In genomic region chr3:31027914-31028313, GRCh38 we compare ENCODE assay signal across 35 cellular contexts.
"Had no signal": no experiment of that assay in that cellular context is flagged by ENCODE, and none has a peak within 500 bp of the region (broad histone marks: within the 10 kb centered on the region; RNA-seq: fewer than 3 reads in every experiment).

No MANE protein-coding gene starts in this region.

- H3K27ac Mint-ChIP-seq: activated B cell treated with CpG ODN at 0.5 μM for 24 hours; activated CD4-positive, alpha-beta memory T cell treated with anti-CD3 and anti-CD28 coated beads for 36 hours; activated CD4-positive, alpha-beta T cell treated with anti-CD3 and anti-CD28 coated beads, Interleukin-2, amount 10 ng/mL, durations not matched to agents 24 days and 14 days; activated CD8-positive, alpha-beta T cell treated with anti-CD3 and anti-CD28 coated beads for 36 hours; activated naive CD4-positive, alpha-beta T cell treated with anti-CD3 and anti-CD28 coated beads for 36 hours; activated naive CD4-positive, alpha-beta T cell treated with anti-CD3 and anti-CD28 coated beads, Interleukin-2, amount 50 U/mL, for 72 hours; activated naive CD8-positive, alpha-beta T cell treated with anti-CD3 and anti-CD28 coated beads for 36 hours; activated T-cell treated with anti-CD3 and anti-CD28 coated beads, Interleukin-2, amount 50 U/mL, for 72 hours; activated T-helper 1 cell treated with anti-CD3 and anti-CD28 coated beads, Interleukin-12 subunit alpha, Interleukin-12 subunit beta, Interleukin-2, Interleukin-4 antibody, amounts not matched to agents 30 ng/mL and 10 ng/mL and 1 ng/mL, durations not matched to agents 14 hours and 24 hours and 36 hours; activated T-helper 17 cell treated with anti-CD3 and anti-CD28 coated beads, Interleukin-2, amount 50 U/mL, for 72 hours; T-helper 1 cell treated with Interleukin-12 subunit alpha and Interleukin-12 subunit beta and Interleukin-4 antibody, amounts not matched to agents 30 μg/mL and 1 μg/mL, for 36 hours; T-helper 2 cell treated with Interferon-gamma antibody and Interleukin-4, amounts not matched to agents 5 μg/mL and 100 μg/mL, for 36 hours had no signal

- H3K4me3 ChIP-seq: ascending aorta, body of pancreas, breast epithelium had no signal

- H3K4me3 Mint-ChIP-seq: activated B cell treated with CpG ODN at 0.5 μM for 24 hours; activated CD4-positive, alpha-beta memory T cell treated with anti-CD3 and anti-CD28 coated beads for 36 hours; activated CD4-positive, alpha-beta T cell treated with anti-CD3 and anti-CD28 coated beads, Interleukin-2, amount 10 ng/mL, durations not matched to agents 24 days and 14 days; activated CD8-positive, alpha-beta T cell treated with anti-CD3 and anti-CD28 coated beads for 36 hours; activated naive CD4-positive, alpha-beta T cell treated with anti-CD3 and anti-CD28 coated beads for 36 hours; activated naive CD8-positive, alpha-beta T cell treated with anti-CD3 and anti-CD28 coated beads for 36 hours; activated T-cell treated with anti-CD3 and anti-CD28 coated beads, Interleukin-2, amount 50 U/mL, for 4 hours; activated T-cell treated with anti-CD3 and anti-CD28 coated beads, Interleukin-2, amount 50 U/mL, for 72 hours; activated T-helper 1 cell treated with anti-CD3 and anti-CD28 coated beads, Interleukin-12 subunit alpha, Interleukin-12 subunit beta, Interleukin-2, Interleukin-4 antibody, amounts not matched to agents 30 ng/mL and 10 ng/mL and 1 ng/mL, durations not matched to agents 14 hours and 24 hours and 36 hours; activated T-helper 17 cell treated with anti-CD3 and anti-CD28 coated beads, Interleukin-2, amount 50 U/mL, for 72 hours; T-helper 1 cell treated with Interleukin-12 subunit alpha and Interleukin-12 subunit beta and Interleukin-4 antibody, amounts not matched to agents 30 μg/mL and 1 μg/mL, for 36 hours; T-helper 2 cell treated with Interferon-gamma antibody and Interleukin-4, amounts not matched to agents 5 μg/mL and 100 μg/mL, for 36 hours had no signal

- H3K27me3 ChIP-seq: ascending aorta, body of pancreas, brain microvascular endothelial cell, breast epithelium had no signal

- ATAC-seq: activated CD8-positive, alpha-beta T cell treated with anti-CD3 and anti-CD28 coated beads for 36 hours; activated naive CD4-positive, alpha-beta T cell treated with anti-CD3 and anti-CD28 coated beads, Interleukin-2, amount 50 U/mL, for 72 hours; activated T-cell treated with anti-CD3 and anti-CD28 coated beads, Interleukin-2, amount 50 U/mL, for 4 hours; activated T-cell treated with anti-CD3 and anti-CD28 coated beads, Interleukin-2, amount 50 U/mL, for 72 hours; activated T-helper 17 cell treated with anti-CD3 and anti-CD28 coated beads, Interleukin-2, amount 50 U/mL, for 72 hours; body of pancreas had no signal

- H3K27me3 Mint-ChIP-seq: activated B cell treated with CpG ODN at 0.5 μM for 24 hours; activated CD4-positive, alpha-beta memory T cell treated with anti-CD3 and anti-CD28 coated beads for 36 hours; activated CD4-positive, alpha-beta T cell treated with anti-CD3 and anti-CD28 coated beads, Interleukin-2, amount 10 ng/mL, durations not matched to agents 24 days and 14 days; activated CD8-positive, alpha-beta T cell treated with anti-CD3 and anti-CD28 coated beads for 36 hours; activated naive CD8-positive, alpha-beta T cell treated with anti-CD3 and anti-CD28 coated beads for 36 hours; activated T-helper 17 cell treated with anti-CD3 and anti-CD28 coated beads, Interleukin-2, amount 50 U/mL, for 72 hours had no signal

- H3K9me3 Mint-ChIP-seq: activated B cell treated with CpG ODN at 0.5 μM for 24 hours; activated T-cell treated with anti-CD3 and anti-CD28 coated beads, Interleukin-2, amount 50 U/mL, for 4 hours; activated T-helper 17 cell treated with anti-CD3 and anti-CD28 coated beads, Interleukin-2, amount 50 U/mL, for 72 hours had no signal

- H3K4me1 Mint-ChIP-seq: activated B cell treated with CpG ODN at 0.5 μM for 24 hours; activated CD4-positive, alpha-beta T cell treated with anti-CD3 and anti-CD28 coated beads, Interleukin-2, amount 10 ng/mL, durations not matched to agents 24 days and 14 days; activated naive CD8-positive, alpha-beta T cell treated with anti-CD3 and anti-CD28 coated beads for 36 hours; activated T-helper 17 cell treated with anti-CD3 and anti-CD28 coated beads, Interleukin-2, amount 50 U/mL, for 72 hours had no signal

- DNase-seq: activated B cell treated with CpG ODN at 0.5 μM for 24 hours; activated CD4-positive, alpha-beta memory T cell treated with anti-CD3 and anti-CD28 coated beads for 36 hours; activated CD4-positive, alpha-beta T cell treated with anti-CD3 and anti-CD28 coated beads for 4 hours; activated CD4-positive, alpha-beta T cell treated with anti-CD3 and anti-CD28 coated beads, Interleukin-2, amount 50 U/mL, for 1 hour; activated CD4-positive, alpha-beta T cell treated with anti-CD3 and anti-CD28 coated beads, Interleukin-2, amount 50 U/mL, for 4 hours; activated CD4-positive, CD25-positive, alpha-beta regulatory T cell treated with anti-CD3 and anti-CD28 coated beads, Interleukin-2, amount 50 U/mL, for 72 hours; activated CD8-positive, alpha-beta memory T cell treated with anti-CD3 and anti-CD28 coated beads, Interleukin-2, amount 50 U/mL, for 4 hours; activated CD8-positive, alpha-beta T cell treated with anti-CD3 and anti-CD28 coated beads for 36 hours; activated effector memory CD4-positive, alpha-beta T cell treated with anti-CD3 and anti-CD28 coated beads, Interleukin-2, amount 50 U/mL, for 16 hours; activated gamma-delta T cell treated with Interleukin-2 at 50 U/mL for 16 hours; activated naive CD4-positive, alpha-beta T cell; activated naive CD4-positive, alpha-beta T cell treated with anti-CD3 and anti-CD28 coated beads for 36 hours; activated naive CD4-positive, alpha-beta T cell treated with anti-CD3 and anti-CD28 coated beads, Interleukin-2, amount 50 U/mL, for 16 hours; activated naive CD8-positive, alpha-beta T cell treated with anti-CD3 and anti-CD28 coated beads for 36 hours; activated T-cell treated with anti-CD3 and anti-CD28 coated beads for 4 hours; activated T-cell treated with anti-CD3 and anti-CD28 coated beads, Interleukin-2, amount 50 U/mL, for 1 hour; activated T-cell treated with anti-CD3 and anti-CD28 coated beads, Interleukin-2, amount 50 U/mL, for 4 hours; activated T-cell treated with anti-CD3 and anti-CD28 coated beads, Interleukin-2, amount 50 U/mL, for 72 hours; amygdala; anterior cingulate cortex; body of pancreas; brain microvascular endothelial cell; central memory CD4-positive, alpha-beta T cell; T-helper 1 cell; T-helper 2 cell; T-helper 9 cell had no signal

- H3K9me3 ChIP-seq: body of pancreas had no signal

- H3K27ac ChIP-seq: ascending aorta, body of pancreas, brain microvascular endothelial cell, breast epithelium, VCaP had no signal

- H3K36me3 ChIP-seq: ascending aorta, brain microvascular endothelial cell, breast epithelium had no signal

- H3K4me1 ChIP-seq: ascending aorta, body of pancreas, breast epithelium had no signal
